25 cellular contexts compared by ENCODE assay signal in the genomic region with DNA sequence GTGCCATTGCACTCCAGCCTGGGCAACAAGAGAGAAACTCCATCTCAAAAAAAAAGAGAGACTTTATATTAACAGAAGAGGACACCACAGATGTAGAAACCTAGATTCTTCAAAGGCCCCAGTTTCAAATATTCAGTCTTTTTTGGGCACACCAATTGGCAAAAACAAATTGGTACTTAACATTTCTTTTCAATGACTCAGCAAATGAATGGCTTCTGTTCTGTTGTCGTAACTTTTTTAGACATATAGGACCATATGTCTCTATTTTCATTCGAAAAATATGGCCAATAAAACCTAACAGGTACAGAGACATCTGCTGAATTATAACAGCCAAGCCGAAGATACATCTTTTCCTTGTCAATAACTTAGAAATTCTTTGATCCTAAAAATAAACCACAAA.
"Had no signal": no experiment of that assay in that cellular context is flagged by ENCODE, and none has a peak within 500 bp of the region (broad histone marks: within the 10 kb centered on the region; RNA-seq: fewer than 3 reads in every experiment).

No MANE protein-coding gene starts in this region.

- DNase-seq: activated CD8-positive, alpha-beta memory T cell treated with anti-CD3 and anti-CD28 coated beads, Interleukin-2, amount 10 ng/mL, durations not matched to agents 7 days and 5 days; activated CD8-positive, alpha-beta T cell treated with anti-CD3 and anti-CD28 coated beads, Interleukin-2, amount 10 ng/mL, durations not matched to agents 7 days and 5 days; activated naive CD8-positive, alpha-beta T cell treated with anti-CD3 and anti-CD28 coated beads, Interleukin-2, amount 50 U/mL, for 24 hours; activated T-cell treated with anti-CD3 and anti-CD28 coated beads, Interleukin-2, amount 50 U/mL, for 48 hours; amygdala; caudate nucleus; foreskin fibroblast; heart left ventricle; hypothalamus; immature natural killer cell; midbrain; naive thymus-derived CD4-positive, alpha-beta T cell; psoas muscle; stimulated activated CD4-positive, alpha-beta T cell treated with anti-CD3 and anti-CD28 coated beads, Interleukin-1b, Interleukin-23, amount 100 ng/mL, for 48 hours; stimulated activated naive CD4-positive, alpha-beta T cell treated with Interleukin-2 at 50 U/mL for 16 hours; T1000; uterus had no signal

- H2AFZ ChIP-seq: parathyroid adenoma had no signal

- H3K79me2 ChIP-seq: parathyroid adenoma had no signal

- H3K27ac Mint-ChIP-seq: activated CD8-positive, alpha-beta memory T cell treated with anti-CD3 and anti-CD28 coated beads, Interleukin-2, amount 10 ng/mL, durations not matched to agents 7 days and 5 days; activated CD8-positive, alpha-beta T cell treated with anti-CD3 and anti-CD28 coated beads, Interleukin-2, amount 10 ng/mL, durations not matched to agents 7 days and 5 days; activated naive CD4-positive, alpha-beta T cell treated with anti-CD3 and anti-CD28 coated beads, Interleukin-2, amount 50 U/mL, for 24 hours; activated naive CD8-positive, alpha-beta T cell treated with anti-CD3 and anti-CD28 coated beads, Interleukin-2, amount 50 U/mL, for 24 hours; activated T-helper 2 cell treated with anti-CD3 and anti-CD28 coated beads, Interferon-gamma antibody, Interleukin-2, Interleukin-4, amounts not matched to agents 10 μg/mL and 5 μg/mL and 100 μg/mL, durations not matched to agents 14 hours and 24 hours and 36 hours; immature natural killer cell; naive thymus-derived CD4-positive, alpha-beta T cell; type B pancreatic cell; WTC11 had no signal

- FAIRE-seq: endothelial cell of umbilical vein had no signal

- H3K4me3 Mint-ChIP-seq: activated CD8-positive, alpha-beta memory T cell treated with anti-CD3 and anti-CD28 coated beads, Interleukin-2, amount 10 ng/mL, durations not matched to agents 7 days and 5 days; activated CD8-positive, alpha-beta T cell treated with anti-CD3 and anti-CD28 coated beads, Interleukin-2, amount 10 ng/mL, durations not matched to agents 7 days and 5 days; activated naive CD4-positive, alpha-beta T cell treated with anti-CD3 and anti-CD28 coated beads, Interleukin-2, amount 50 U/mL, for 24 hours; activated naive CD8-positive, alpha-beta T cell treated with anti-CD3 and anti-CD28 coated beads, Interleukin-2, amount 50 U/mL, for 24 hours; immature natural killer cell; naive thymus-derived CD4-positive, alpha-beta T cell; type B pancreatic cell; WTC11 had no signal

- ATAC-seq: activated CD8-positive, alpha-beta memory T cell treated with anti-CD3 and anti-CD28 coated beads, Interleukin-2, amount 10 ng/mL, durations not matched to agents 7 days and 5 days; activated CD8-positive, alpha-beta T cell treated with anti-CD3 and anti-CD28 coated beads, Interleukin-2, amount 10 ng/mL, durations not matched to agents 7 days and 5 days; activated naive CD8-positive, alpha-beta T cell treated with anti-CD3 and anti-CD28 coated beads, Interleukin-2, amount 50 U/mL, for 24 hours; heart left ventricle; naive thymus-derived CD4-positive, alpha-beta T cell; psoas muscle; WTC11 had no signal

- H3K9me3 Mint-ChIP-seq: activated naive CD4-positive, alpha-beta T cell treated with anti-CD3 and anti-CD28 coated beads, Interleukin-2, amount 50 U/mL, for 24 hours; activated naive CD8-positive, alpha-beta T cell treated with anti-CD3 and anti-CD28 coated beads, Interleukin-2, amount 50 U/mL, for 24 hours; activated T-helper 2 cell treated with anti-CD3 and anti-CD28 coated beads, Interferon-gamma antibody, Interleukin-2, Interleukin-4, amounts not matched to agents 10 μg/mL and 5 μg/mL and 100 μg/mL, durations not matched to agents 14 hours and 24 hours and 36 hours; immature natural killer cell; naive thymus-derived CD4-positive, alpha-beta T cell; type B pancreatic cell; WTC11 had no signal

- H3K4me2 ChIP-seq: smooth muscle cell had no signal

- H3K4me1 Mint-ChIP-seq: activated CD8-positive, alpha-beta memory T cell treated with anti-CD3 and anti-CD28 coated beads, Interleukin-2, amount 10 ng/mL, durations not matched to agents 7 days and 5 days; immature natural killer cell had no signal

- H3K4me1 ChIP-seq: parathyroid adenoma, psoas muscle, uterus had no signal

- H3K27ac ChIP-seq: heart left ventricle, parathyroid adenoma, psoas muscle, thoracic aorta had no signal

- H3K4me3 ChIP-seq: heart left ventricle, psoas muscle, smooth muscle cell, thoracic aorta, uterus had no signal

- H3K27me3 Mint-ChIP-seq: activated naive CD4-positive, alpha-beta T cell treated with anti-CD3 and anti-CD28 coated beads, Interleukin-2, amount 50 U/mL, for 24 hours; activated naive CD8-positive, alpha-beta T cell treated with anti-CD3 and anti-CD28 coated beads, Interleukin-2, amount 50 U/mL, for 24 hours had no signal

- H3K9me3 ChIP-seq: heart left ventricle, psoas muscle, thoracic aorta, uterus had no signal

- H3K36me3 Mint-ChIP-seq: activated CD8-positive, alpha-beta memory T cell treated with anti-CD3 and anti-CD28 coated beads, Interleukin-2, amount 10 ng/mL, durations not matched to agents 7 days and 5 days; activated naive CD4-positive, alpha-beta T cell treated with anti-CD3 and anti-CD28 coated beads, Interleukin-2, amount 50 U/mL, for 24 hours; immature natural killer cell; naive thymus-derived CD4-positive, alpha-beta T cell; type B pancreatic cell; WTC11 had no signal

- H3K36me3 ChIP-seq: heart left ventricle, thoracic aorta, uterus had no signal

- H3K9ac ChIP-seq: parathyroid adenoma had no signal

- H3K27me3 ChIP-seq: heart left ventricle, uterus had no signal
